14 cellular contexts compared by ENCODE assay signal in the genomic region with DNA sequence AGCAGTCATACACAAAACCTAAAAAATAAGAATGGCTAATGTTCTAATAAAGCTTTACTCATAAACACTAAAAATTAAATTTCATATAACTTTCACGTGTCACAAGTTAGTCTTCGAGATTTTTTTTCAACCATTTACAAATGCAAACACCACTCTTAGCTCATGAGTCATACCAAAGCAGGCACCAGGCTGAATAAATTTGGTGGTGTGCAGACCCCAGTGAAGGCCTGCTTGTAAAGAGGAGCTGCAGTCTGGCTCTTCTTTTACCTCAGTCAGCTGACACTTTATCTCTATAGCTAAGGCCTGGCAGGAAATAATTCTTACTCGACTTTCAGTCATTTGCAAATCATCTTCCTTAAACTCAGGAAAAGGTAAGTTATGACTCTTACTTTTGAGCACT.
"Had no signal": no experiment of that assay in that cellular context is flagged by ENCODE, and none has a peak within 500 bp of the region (broad histone marks: within the 10 kb centered on the region; RNA-seq: fewer than 3 reads in every experiment).

No MANE protein-coding gene starts in this region.

- DNase-seq: activated CD4-positive, alpha-beta T cell treated with anti-CD3 and anti-CD28 coated beads for 48 hours; activated CD8-positive, alpha-beta T cell treated with anti-CD3 and anti-CD28 coated beads, Interleukin-2, amount 10 ng/mL, durations not matched to agents 7 days and 5 days; activated naive CD4-positive, alpha-beta T cell; dermis blood vessel endothelial cell; foreskin keratinocyte; heart left ventricle; left ventricle myocardium inferior; nephron progenitor cell; psoas muscle; stimulated activated CD4-positive, alpha-beta T cell treated with anti-CD3 and anti-CD28 coated beads, Interleukin-12 subunit alpha, Interleukin-12 subunit beta, amount 100 ng/mL, for 4 hours; stimulated activated naive CD4-positive, alpha-beta T cell treated with Interleukin-2 at 50 U/mL for 16 hours; T-helper 9 cell had no signal

- H3K27ac ChIP-seq: esophagus muscularis mucosa, foreskin keratinocyte, heart left ventricle, left ventricle myocardium inferior, psoas muscle had no signal

- H3K4me3 ChIP-seq: esophagus muscularis mucosa, heart left ventricle, left ventricle myocardium inferior, psoas muscle had no signal

- H3K27me3 ChIP-seq: esophagus muscularis mucosa, foreskin keratinocyte, heart left ventricle had no signal

- H3K4me1 ChIP-seq: psoas muscle had no signal

- ATAC-seq: activated CD8-positive, alpha-beta T cell treated with anti-CD3 and anti-CD28 coated beads, Interleukin-2, amount 10 ng/mL, durations not matched to agents 7 days and 5 days; foreskin keratinocyte; heart left ventricle; psoas muscle; sciatic nerve had no signal

- H3K9me3 ChIP-seq: esophagus muscularis mucosa, left ventricle myocardium inferior had no signal

- H3K36me3 ChIP-seq: left ventricle myocardium inferior had no signal
